Comparison of ENCODE assay signal across 8 cellular contexts in genomic region chr10:25933653-25934608, GRCh38. TPM values are rescaled to one million over a fixed set of nuclear protein-coding genes. Genes with fewer than 3 reads are reported as not detected.
DNase-seq lines count a peak whose midpoint lies in the region; ATAC-seq and TF ChIP-seq lines count a peak whose summit lies in the region.
"Had no signal": no experiment of that assay in that cellular context is flagged by ENCODE, and none has a peak within 500 bp of the region (broad histone marks: within the 10 kb centered on the region; RNA-seq: fewer than 3 reads in every experiment).

MYO3A (plus strand) TSS chr10:25934229; CDS start chr10:25952111, 17,882 bp downstream.

- peak within 1 kb of the TSS; percentile 50 for H3K9ac ChIP-seq in iPS-15b (ENCODE audit: low read depth, low read length)

- H3K4me1 ChIP-seq in Peyer's patch (peaks cover 0 to 5% (median 0%) of the 10 kb centered on the region in 4 donors), iPS-15b (ENCODE audit: control insufficient read depth, insufficient read depth, low read length) (peaks cover 4% of the 10 kb centered on the region)

- DNase-seq in H7 (peak; percentile 85), Peyer's patch (no peak)
- no peak for DNase-seq in stimulated activated CD8-positive, alpha-beta memory T cell treated with anti-CD3 and anti-CD28 coated beads, Interleukin-4, amount 100 ng/mL, for 48 hours
- DNase-seq: NCI-H1694 treated with DMSO at 0.1 percent for 48 hours had no signal

- H3K9me3 ChIP-seq in Peyer's patch (no peaks in the 10 kb centered on the region), iPS-15b (ENCODE audit: control insufficient read depth, insufficient read depth, low read length) (no peaks in the 10 kb centered on the region)

- ATAC-seq in HG02970 (IDR thresholded peaks at IDR 0.05; ENCODE audit: low FRiP score, unreplicated experiment) (no peak), GM18867 (IDR thresholded peaks at IDR 0.05; ENCODE audit: unreplicated experiment) (no peak)

- no peak for TF ChIP-seq POLR2A in Peyer's patch (IDR thresholded peaks at IDR 0.05)

- H3K27ac ChIP-seq in Peyer's patch (no peak within 1 kb of the TSS), skin epidermis (no peak within 1 kb of the TSS)

- H3K4me3 ChIP-seq in H7 (ENCODE audit: insufficient read depth, low read depth, low read length) (peak within 1 kb of the TSS; percentile 64), Peyer's patch (peak within 1 kb of the TSS; percentile 16 to 34 (median 30)), iPS-15b (ENCODE audit: low read depth, low read length) (peak within 1 kb of the TSS; percentile 79), skin epidermis (peak within 1 kb of the TSS in 4 of 7 experiments; percentile 6 to 43 (median 16))

- H3K36me3 ChIP-seq in H7 (replicated peaks; ENCODE audit: control insufficient read depth, insufficient read depth, low read length) (no peaks in the 10 kb centered on the region), Peyer's patch (no peaks in the 10 kb centered on the region), iPS-15b (ENCODE audit: control insufficient read depth, insufficient read depth, low read length) (no peaks in the 10 kb centered on the region)

- H3K27me3 ChIP-seq in H7 (ENCODE audit: control insufficient read depth, insufficient read depth, low read length) (peaks cover 10% of the 10 kb centered on the region), Peyer's patch (peaks cover 0 to 6% of the 10 kb centered on the region in 2 donors), iPS-15b (ENCODE audit: control insufficient read depth, insufficient read depth, low read length) (peaks cover 6% of the 10 kb centered on the region)

- no peak for TF ChIP-seq CTCF in Peyer's patch (IDR thresholded peaks at IDR 0.05)

RNA-seq across cellular contexts. Expression of gene MYO3A, which starts in this region (rescaled TPM):
- 4.8 and 4.9 TPM in 2 replicates for total RNA-seq in H7 (2014; rRNA removed; shearing (Covaris generic))
- 1 to 10 TPM in 1 of 4 donors, under 1 TPM in 1, not detected in 2; 0.13 to 1.7 TPM for total RNA-seq in Peyer's patch

Comparison
In these comparisons a context has a peak if more than half of its experiments do, and no peak if none do; other contexts are left out.
1. H3K4me3 ChIP-seq: peak in every context shown above with its lines; median percentile 79 in iPS-15b; 64 in H7; 30 in Peyer's patch; 16 in skin epidermis.